In genomic region chr16:56190903-56191806, GRCh38 we compare ENCODE assay signal across 8 cellular contexts. TPM values are rescaled to one million over a fixed set of nuclear protein-coding genes. Genes with fewer than 3 reads are reported as not detected.
A peak's percentile ranks its signal among the peaks of the same experiment; 100 is the strongest.
DNase-seq lines count a peak whose midpoint lies in the region; ATAC-seq and TF ChIP-seq lines count a peak whose summit lies in the region.

TSS of gene GNAO1 (plus strand) at chr16:56191489. CDS start at chr16:56192236, 747 bp downstream.

- intact Hi-C loops in CD8-positive, alpha-beta T cell (cut with DNase I, micrococcal nuclease) = loop anchor here (2.0 to 5.0 kb wide), 3 partner anchors 71 to 1259 kb away; partner anchors contain the start of gene IRX5 (in 1 of the 2)
- intact Hi-C loops in esophagus squamous epithelium (cut with DNase I) = no loop called here

- in situ Hi-C loops in HAP-1 (cut with MboI; ENCODE audit: low sequenced_read_pairs) = no loop called here

- no peaks in the 10 kb centered on the region for H3K36me3 Mint-ChIP-seq in CD8-positive, alpha-beta T cell
- no peaks in the 10 kb centered on the region for H3K36me3 Mint-ChIP-seq in activated T-cell treated with anti-CD3 and anti-CD28 coated beads, Interleukin-2, amount 50 U/mL, for 72 hours (ENCODE audit: insufficient read depth in 2 of 2)

- H3K27ac Mint-ChIP-seq in CD8-positive, alpha-beta T cell = peak within 1 kb of the TSS; percentile 49
- H3K27ac Mint-ChIP-seq in activated T-cell treated with anti-CD3 and anti-CD28 coated beads, Interleukin-2, amount 50 U/mL, for 72 hours = no peak within 1 kb of the TSS

- WGBS in esophagus squamous epithelium, 2 donors = 1% methylated on average over 28 to 33 of the region's 123 CpGs

- peak within 1 kb of the TSS; percentile 43 for H3K4me3 ChIP-seq in CD8-positive, alpha-beta T cell (ENCODE audit: low read depth, low read length)
- H3K4me3 ChIP-seq in HAP-1 = peak within 1 kb of the TSS; percentile 50
- H3K4me3 ChIP-seq in esophagus squamous epithelium = peak within 1 kb of the TSS; percentile 45 to 77 (median 62)
- H3K4me3 ChIP-seq in mucosa of rectum (ENCODE audit: low read length in 2 of 2) = peak within 1 kb of the TSS; percentile 54 to 59

- peaks cover 20% of the 10 kb centered on the region for H3K27me3 ChIP-seq in CD8-positive, alpha-beta T cell (ENCODE audit: insufficient read depth, low read length)
- H3K27me3 ChIP-seq in HAP-1 (ENCODE audit: low read depth) (peaks cover 50% of the 10 kb centered on the region), esophagus squamous epithelium (peaks cover 0 to 96% (median 8%) of the 10 kb centered on the region in 4 donors), mucosa of rectum (ENCODE audit: control insufficient read depth in 2 of 2, insufficient read depth in 2 of 2, low read length in 2 of 2) (peaks cover 22 to 24% of the 10 kb centered on the region in 2 donors)

- peak within 1 kb of the TSS; percentile 82 for H3K4me3 Mint-ChIP-seq in CD8-positive, alpha-beta T cell
- H3K4me3 Mint-ChIP-seq in activated T-cell treated with anti-CD3 and anti-CD28 coated beads, Interleukin-2, amount 50 U/mL, for 72 hours = peak within 1 kb of the TSS; percentile 85 to 86

- peaks cover 40% of the 10 kb centered on the region for H3K27me3 Mint-ChIP-seq in CD8-positive, alpha-beta T cell (ENCODE audit: low read depth)
- H3K27me3 Mint-ChIP-seq in activated T-cell treated with anti-CD3 and anti-CD28 coated beads, Interleukin-2, amount 50 U/mL, for 72 hours (ENCODE audit: low read depth) = peaks cover 66% of the 10 kb centered on the region

- CTCF ChIA-PET in CD8-positive, alpha-beta T cell (lab: Charles Lee) = interaction anchor here (1.1 kb wide), 1 partner anchor 12 kb away, joined by 3 read pairs; no protein-coding TSS in a partner anchor

- H3K9ac ChIP-seq in mucosa of rectum (ENCODE audit: low read depth in 1 of 2, low read length in 2 of 2) = peak within 1 kb of the TSS in 1 of 2 donors; percentile 65

- POLR2A ChIA-PET in CD8-positive, alpha-beta T cell (lab: Charles Lee) = no interaction called here

- peak; percentile 41 to 65 (median 52) for DNase-seq in CD8-positive, alpha-beta T cell
- DNase-seq in HAP-1 (ENCODE audit: low spot score in 2 of 2) (peak; percentile 71 to 80), NCI-H69 (lab: John Stamatoyannopoulos, UW) (peak; percentile 90), esophagus squamous epithelium (lab: John Stamatoyannopoulos, UW) (no peak)
- DNase-seq in activated T-cell treated with anti-CD3 and anti-CD28 coated beads, Interleukin-2, amount 50 U/mL, for 72 hours = peak; percentile 63 to 76
- DNase-seq in stimulated activated naive CD4-positive, alpha-beta T cell treated with Interleukin-2 at 50 U/mL for 16 hours (lab: John Stamatoyannopoulos, UW) = peak; percentile 60

- no peaks in the 10 kb centered on the region for H3K9me3 ChIP-seq in CD8-positive, alpha-beta T cell (ENCODE audit: low read length)
- H3K9me3 ChIP-seq in HAP-1 = no peaks in the 10 kb centered on the region
- no peaks in the 10 kb centered on the region for H3K9me3 ChIP-seq in esophagus squamous epithelium
- no peaks in the 10 kb centered on the region for H3K9me3 ChIP-seq in mucosa of rectum (ENCODE audit: control insufficient read depth in 2 of 2, low read length in 2 of 2)

- no peaks in the 10 kb centered on the region for H3K9me3 Mint-ChIP-seq in CD8-positive, alpha-beta T cell
- H3K9me3 Mint-ChIP-seq in activated T-cell treated with anti-CD3 and anti-CD28 coated beads, Interleukin-2, amount 50 U/mL, for 72 hours = no peaks in the 10 kb centered on the region

- peaks cover 38% of the 10 kb centered on the region for H3K4me1 ChIP-seq in CD8-positive, alpha-beta T cell (ENCODE audit: insufficient read depth, low read length)
- H3K4me1 ChIP-seq in HAP-1 (peaks cover 3% of the 10 kb centered on the region; the same call in 1 of the 2 replicates), esophagus squamous epithelium (peaks cover 16 to 49% (median 22%) of the 10 kb centered on the region in 3 donors), mucosa of rectum (ENCODE audit: control insufficient read depth in 2 of 2, insufficient read depth in 2 of 2, low read length in 2 of 2) (no peaks in the 10 kb centered on the region)

- no peaks in the 10 kb centered on the region for H3K36me3 ChIP-seq in CD8-positive, alpha-beta T cell (ENCODE audit: insufficient read depth, low read length)
- no peaks in the 10 kb centered on the region for H3K36me3 ChIP-seq in HAP-1 (replicated peaks)
- H3K36me3 ChIP-seq in esophagus squamous epithelium = no peaks in the 10 kb centered on the region
- H3K36me3 ChIP-seq in mucosa of rectum (ENCODE audit: control insufficient read depth in 2 of 2, insufficient read depth in 2 of 2, low read length in 2 of 2) = no peaks in the 10 kb centered on the region

- peaks cover 27% of the 10 kb centered on the region for H3K4me1 Mint-ChIP-seq in CD8-positive, alpha-beta T cell (ENCODE audit: low read depth)
- H3K4me1 Mint-ChIP-seq in activated T-cell treated with anti-CD3 and anti-CD28 coated beads, Interleukin-2, amount 50 U/mL, for 72 hours (ENCODE audit: low read depth) = peaks cover 29% of the 10 kb centered on the region

- TF ChIP-seq CTCF in CD8-positive, alpha-beta T cell (IDR thresholded peaks at IDR 0.05) = no peak
- no peak for TF ChIP-seq CTCF in esophagus squamous epithelium (IDR thresholded peaks at IDR 0.05)

- peak in 1 of 4 donors; percentile 10 for TF ChIP-seq POLR2A in esophagus squamous epithelium (IDR thresholded peaks at IDR 0.05)

- H3K27ac ChIP-seq in CD8-positive, alpha-beta T cell (ENCODE audit: low read depth, low read length) = no peak within 1 kb of the TSS
- peak within 1 kb of the TSS; percentile 64 to 87 (median 84) for H3K27ac ChIP-seq in esophagus squamous epithelium
- H3K27ac ChIP-seq in mucosa of rectum (ENCODE audit: low read depth in 2 of 2, low read length in 2 of 2) = peak within 1 kb of the TSS; percentile 70 to 77

- peak; percentile 76 for ATAC-seq in CD8-positive, alpha-beta T cell
- ATAC-seq in activated T-cell treated with anti-CD3 and anti-CD28 coated beads, Interleukin-2, amount 50 U/mL, for 72 hours (replicated peaks in 1 of 2) = peak; percentile 82 to 85
- no peak for ATAC-seq in HG03139 (IDR thresholded peaks at IDR 0.05; ENCODE audit: unreplicated experiment)

RNA-seq across cellular contexts. Expression of gene GNAO1, which starts in this region (rescaled TPM):
- total RNA-seq in CD8-positive, alpha-beta T cell = 1 to 10 TPM; 2.3 to 3.6 TPM
- 10 to 100 TPM; 12.2 to 21.0 TPM for total RNA-seq in activated T-cell treated with anti-CD3 and anti-CD28 coated beads, Interleukin-2, amount 50 U/mL, for 72 hours
- 1 to 10 TPM in 1 of 4 donors, under 1 TPM in 3; 0.50 to 1.5 (median 0.66) TPM for total RNA-seq in esophagus squamous epithelium
